Comparison of ENCODE assay signal across 9 cellular contexts in genomic region chr12:54017845-54018607, GRCh38. TPM values are rescaled to one million over a fixed set of nuclear protein-coding genes. Genes with fewer than 3 reads are reported as not detected.
DNase-seq lines count a peak whose midpoint lies in the region; ATAC-seq, FAIRE-seq and TF ChIP-seq lines count a peak whose summit lies in the region.
"Had no signal": no experiment of that assay in that cellular context is flagged by ENCODE, and none has a peak within 500 bp of the region (broad histone marks: within the 10 kb centered on the region; RNA-seq: fewer than 3 reads in every experiment).

No MANE protein-coding gene starts in this region.

- peaks cover 82% of the 10 kb centered on the region for H4K20me1 ChIP-seq in neural progenitor cell (ENCODE audit: low read depth)

- BruUV-seq in Calu3 (replicated peaks; lab: Mats Ljungman, UMichigan): no TSS peak

- peak; percentile 4 for FAIRE-seq in HTR-8/SVneo (lab: Jason Lieb, UNC)

- no peaks in the 10 kb centered on the region for H3F3A ChIP-seq in neural progenitor cell (ENCODE audit: low read depth)

- H3K27me3 Mint-ChIP-seq in Calu3 (ENCODE audit: unreplicated experiment) (peaks cover 80% of the 10 kb centered on the region), neural progenitor cell (ENCODE audit: insufficient read depth, low read depth) (peaks cover 89% of the 10 kb centered on the region)
- H3K27me3 Mint-ChIP-seq in activated T-cell treated with anti-CD3 and anti-CD28 coated beads, Interleukin-2, amount 50 U/mL, for 72 hours (ENCODE audit: low read depth): peaks cover 75% of the 10 kb centered on the region

- H3K27ac Mint-ChIP-seq in Calu3 (ENCODE audit: unreplicated experiment) (no peak overlapping the region), neural progenitor cell (no peak overlapping the region)
- H3K27ac Mint-ChIP-seq in activated T-cell treated with anti-CD3 and anti-CD28 coated beads, Interleukin-2, amount 50 U/mL, for 72 hours: peak overlapping the region; percentile 16

- H3K4me3 ChIP-seq in fibroblast of villous mesenchyme (ENCODE audit: low read depth, low read length) (peak overlapping the region; percentile 95), neural progenitor cell (peak overlapping the region; percentile 39), subcutaneous abdominal adipose tissue (ENCODE audit: low read depth in 1 of 5, low read length in 5 of 5) (peak overlapping the region; percentile 65 to 86 (median 76))

- H3K9ac ChIP-seq in neural progenitor cell (no peak overlapping the region), subcutaneous abdominal adipose tissue (ENCODE audit: low read length in 5 of 5) (peak overlapping the region; percentile 56 to 91 (median 76))

- TF ChIP-seq CTCF in Calu3 (IDR thresholded peaks at IDR 0.05; ENCODE audit: unreplicated experiment): no peak
- TF ChIP-seq CTCF in fibroblast of villous mesenchyme (IDR thresholded peaks at IDR 0.05; ENCODE audit: insufficient read depth, low read depth, low read length): no peak
- no peak for TF ChIP-seq CTCF in neural progenitor cell (IDR thresholded peaks at IDR 0.05)

- CTCF ChIA-PET in Calu3 (lab: Charles Lee): interaction anchor here (0.6 to 2.2 kb wide), 15 partner anchors 8 to 261 kb away, joined by 3 to 25 read pairs (median 6); partner anchors contain the start of genes HOXC5, HOXC6, HOXC8 and SMUG1

- no peaks in the 10 kb centered on the region for H3K4me1 Mint-ChIP-seq in Calu3 (ENCODE audit: low read depth, unreplicated experiment)
- peaks cover 40% of the 10 kb centered on the region for H3K4me1 Mint-ChIP-seq in activated T-cell treated with anti-CD3 and anti-CD28 coated beads, Interleukin-2, amount 50 U/mL, for 72 hours (ENCODE audit: low read depth)
- H3K4me1 Mint-ChIP-seq in neural progenitor cell: no peaks in the 10 kb centered on the region

- peak overlapping the region; percentile 73 for H3K4me2 ChIP-seq in neural progenitor cell

- peak; percentile 65 for ATAC-seq in GM21360 (IDR thresholded peaks at IDR 0.05; ENCODE audit: unreplicated experiment)
- peak; percentile 89 to 92 for ATAC-seq in activated T-cell treated with anti-CD3 and anti-CD28 coated beads, Interleukin-2, amount 50 U/mL, for 72 hours (replicated peaks in 1 of 2)

- no peak overlapping the region for H2AFZ ChIP-seq in neural progenitor cell (replicated peaks)

- H3K4me3 Mint-ChIP-seq in Calu3 (ENCODE audit: low read depth, unreplicated experiment) (peak overlapping the region; percentile 77), neural progenitor cell (peak overlapping the region; percentile 74)
- H3K4me3 Mint-ChIP-seq in activated T-cell treated with anti-CD3 and anti-CD28 coated beads, Interleukin-2, amount 50 U/mL, for 72 hours: peak overlapping the region; percentile 80 to 93

- no peaks in the 10 kb centered on the region for H3K79me2 ChIP-seq in neural progenitor cell (ENCODE audit: low read depth)

- H3K4me1 ChIP-seq in neural progenitor cell (no peaks in the 10 kb centered on the region), subcutaneous abdominal adipose tissue (ENCODE audit: control insufficient read depth in 5 of 5, insufficient read depth in 5 of 5, low read length in 5 of 5) (peaks cover 5 to 81% (median 65%) of the 10 kb centered on the region in 5 donors)

- H3K36me3 Mint-ChIP-seq in Calu3 (ENCODE audit: insufficient read depth, unreplicated experiment): peaks cover 11% of the 10 kb centered on the region
- no peaks in the 10 kb centered on the region for H3K36me3 Mint-ChIP-seq in activated T-cell treated with anti-CD3 and anti-CD28 coated beads, Interleukin-2, amount 50 U/mL, for 72 hours (ENCODE audit: insufficient read depth in 2 of 2)
- H3K36me3 Mint-ChIP-seq in neural progenitor cell: no peaks in the 10 kb centered on the region

- peaks cover 100% of the 10 kb centered on the region for H3K27me3 ChIP-seq in neural progenitor cell
- H3K27me3 ChIP-seq in subcutaneous abdominal adipose tissue (ENCODE audit: control insufficient read depth in 5 of 5, insufficient read depth in 4 of 5, low read length in 5 of 5): peaks cover 0 to 41% (median 9%) of the 10 kb centered on the region in 5 donors

- H3K9me3 ChIP-seq in neural progenitor cell (ENCODE audit: low read depth): no peaks in the 10 kb centered on the region
- H3K9me3 ChIP-seq in subcutaneous abdominal adipose tissue (ENCODE audit: control insufficient read depth in 5 of 5, low read length in 5 of 5): no peaks in the 10 kb centered on the region

- H3K9me3 Mint-ChIP-seq in Calu3 (ENCODE audit: low read depth, unreplicated experiment): no peaks in the 10 kb centered on the region
- no peaks in the 10 kb centered on the region for H3K9me3 Mint-ChIP-seq in activated T-cell treated with anti-CD3 and anti-CD28 coated beads, Interleukin-2, amount 50 U/mL, for 72 hours
- H3K9me3 Mint-ChIP-seq in neural progenitor cell: peaks cover 3% of the 10 kb centered on the region

- H3K36me3 ChIP-seq in neural progenitor cell (no peaks in the 10 kb centered on the region), subcutaneous abdominal adipose tissue (ENCODE audit: control insufficient read depth in 5 of 5, insufficient read depth in 5 of 5, low read length in 5 of 5) (no peaks in the 10 kb centered on the region)

- H3K27ac ChIP-seq in neural progenitor cell (no peak overlapping the region), subcutaneous abdominal adipose tissue (ENCODE audit: low read depth, low read length) (peak overlapping the region; percentile 96)
- H3K27ac ChIP-seq: epithelial cell of prostate had no signal

- DNase-seq in Calu3 (peak; percentile 81), HTR-8/SVneo (ENCODE audit: insufficient read length, low spot score) (peak; percentile 78), OCI-M1 (lab: John Stamatoyannopoulos, UW) (peak; percentile 79), fibroblast of villous mesenchyme (ENCODE audit: low read depth) (peak; percentile 97), neural progenitor cell (ENCODE audit: low spot score) (peak; percentile 87)
- DNase-seq in activated T-cell treated with anti-CD3 and anti-CD28 coated beads, Interleukin-2, amount 50 U/mL, for 72 hours: peak; percentile 79 to 83

- intact Hi-C loops in Calu3 (cut with micrococcal nuclease; ENCODE audit: unreplicated experiment): no loop called here

RNA-seq across cellular contexts. Expression of gene HOXC8, which starts 9.2 kb away (rescaled TPM):
- total RNA-seq in Calu3 (2022): 0.24 TPM in 1 of 2 replicates, not detected in the other
- not detected for total RNA-seq in activated T-cell treated with anti-CD3 and anti-CD28 coated beads, Interleukin-2, amount 50 U/mL, for 72 hours
- 0.86 and 2.6 TPM in 2 replicates for total RNA-seq in fibroblast of villous mesenchyme
- not detected in 2 replicates for total RNA-seq in neural progenitor cell (ENCODE audit: low replicate concordance)

RNA-seq across cellular contexts. Expression of gene HOXC6, which starts 10.2 kb away (rescaled TPM):
- 0.71 and 1.2 TPM in 2 replicates for total RNA-seq in Calu3 (2022)
- total RNA-seq in activated T-cell treated with anti-CD3 and anti-CD28 coated beads, Interleukin-2, amount 50 U/mL, for 72 hours: not detected
- total RNA-seq in fibroblast of villous mesenchyme: 1.6 and 1.7 TPM in 2 replicates
- not detected in 2 replicates for total RNA-seq in neural progenitor cell (ENCODE audit: low replicate concordance)

RNA-seq across cellular contexts. Expression of gene HOXC5, which starts 14.8 kb away (rescaled TPM):
- total RNA-seq in Calu3 (2022) (0.20 TPM in 1 of 2 replicates, not detected in the other), fibroblast of villous mesenchyme (0.43 and 1.3 TPM in 2 replicates), neural progenitor cell (ENCODE audit: low replicate concordance) (not detected in 2 replicates)
- total RNA-seq in activated T-cell treated with anti-CD3 and anti-CD28 coated beads, Interleukin-2, amount 50 U/mL, for 72 hours: not detected

RNA-seq across cellular contexts. Expression of gene HOXC9, which starts 18.1 kb away (rescaled TPM):
- total RNA-seq in Calu3 (2022): 0.42 and 0.54 TPM in 2 replicates
- not detected for total RNA-seq in activated T-cell treated with anti-CD3 and anti-CD28 coated beads, Interleukin-2, amount 50 U/mL, for 72 hours
- total RNA-seq in fibroblast of villous mesenchyme: 0.86 and 7.4 TPM in 2 replicates
- total RNA-seq in neural progenitor cell (ENCODE audit: low replicate concordance): not detected in 2 replicates

RNA-seq across cellular contexts. Expression of gene HOXC10, which starts 33.1 kb away (rescaled TPM):
- total RNA-seq in Calu3 (2022): 0.51 and 0.71 TPM in 2 replicates
- not detected for total RNA-seq in activated T-cell treated with anti-CD3 and anti-CD28 coated beads, Interleukin-2, amount 50 U/mL, for 72 hours
- total RNA-seq in fibroblast of villous mesenchyme: 0.43 and 5.2 TPM in 2 replicates
- total RNA-seq in neural progenitor cell (ENCODE audit: low replicate concordance): not detected in 2 replicates

Comparison
In these comparisons a context has a peak if more than half of its experiments do, and no peak if none do; other contexts are left out.
1. H3K4me3 ChIP-seq: peak in every context shown above with its lines; median percentile 95 in fibroblast of villous mesenchyme; 76 in subcutaneous abdominal adipose tissue; 39 in neural progenitor cell.